Comparison of ENCODE assay signal across 13 cellular contexts in the genomic region with DNA sequence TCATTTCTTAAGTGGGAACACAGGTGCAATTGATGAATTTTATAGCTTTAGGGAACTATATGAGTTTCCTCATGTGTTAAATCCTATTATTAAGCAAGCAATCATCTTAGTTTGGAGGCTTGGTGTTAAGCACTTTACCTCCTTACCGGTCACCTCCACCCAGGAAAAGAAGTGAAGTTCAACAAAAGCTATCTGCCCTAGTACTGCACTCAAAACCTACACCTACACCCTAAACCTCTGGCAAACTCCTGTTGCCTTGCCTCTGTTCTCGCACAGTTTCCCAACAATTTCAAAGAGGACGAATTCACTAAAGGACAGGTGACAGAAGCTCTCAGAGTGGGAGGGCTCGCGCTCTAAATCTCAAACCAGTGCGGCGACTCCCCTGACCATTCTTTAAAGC.
A peak's percentile ranks its signal among the peaks of the same experiment; 100 is the strongest.
DNase-seq lines count a peak whose midpoint lies in the region; ATAC-seq and TF ChIP-seq lines count a peak whose summit lies in the region.
"Had no signal": no experiment of that assay in that cellular context is flagged by ENCODE, and none has a peak within 500 bp of the region (broad histone marks: within the 10 kb centered on the region; RNA-seq: fewer than 3 reads in every experiment).

No MANE protein-coding gene starts in this region.

- H4K20me1 ChIP-seq in smooth muscle cell (ENCODE audit: low read depth), result no peaks in the 10 kb centered on the region

- H3K4me3 ChIP-seq in NT2/D1 (ENCODE audit: insufficient read length, low read depth) (peak overlapping the region; percentile 61), kidney epithelial cell (ENCODE audit: low read depth, low read length) (peak overlapping the region; percentile 37), smooth muscle cell (peak overlapping the region; percentile 55)
- H3K4me3 ChIP-seq: GM12878 had no signal

- no peaks in the 10 kb centered on the region for H3K4me1 Mint-ChIP-seq in brain
- no peaks in the 10 kb centered on the region for H3K4me1 Mint-ChIP-seq in osteocyte (ENCODE audit: unreplicated experiment)

- H3K4me1 ChIP-seq in NT2/D1 (ENCODE audit: insufficient read depth, insufficient read length) (no peaks in the 10 kb centered on the region), smooth muscle cell (ENCODE audit: low read depth) (no peaks in the 10 kb centered on the region)
- H3K4me1 ChIP-seq: foreskin keratinocyte had no signal

- H3K4me3 Mint-ChIP-seq in brain (peak overlapping the region in 3 of 5 experiments; percentile 58 to 79 (median 63)), osteocyte (ENCODE audit: unreplicated experiment) (no peak overlapping the region)

- no peaks in the 10 kb centered on the region for H3K27me3 ChIP-seq in NT2/D1 (ENCODE audit: insufficient read depth, insufficient read length)
- no peaks in the 10 kb centered on the region for H3K27me3 ChIP-seq in kidney epithelial cell (ENCODE audit: control insufficient read depth, insufficient read depth, low read length)
- H3K27me3 ChIP-seq in smooth muscle cell (ENCODE audit: low read depth), result no peaks in the 10 kb centered on the region
- H3K27me3 ChIP-seq: foreskin keratinocyte had no signal

- no peaks in the 10 kb centered on the region for H3F3A ChIP-seq in smooth muscle cell (ENCODE audit: low read depth)

- peak overlapping the region; percentile 84 for H3K4me2 ChIP-seq in smooth muscle cell

- H3K9me3 ChIP-seq in NT2/D1 (ENCODE audit: insufficient read depth, low read length) (no peaks in the 10 kb centered on the region), smooth muscle cell (replicated peaks; ENCODE audit: low read depth) (no peaks in the 10 kb centered on the region)

- H3K9me3 Mint-ChIP-seq in brain (peaks cover 0 to 3% (median 0%) of the 10 kb centered on the region in 5 experiments), osteocyte (ENCODE audit: unreplicated experiment) (peaks cover 5% of the 10 kb centered on the region)

- H3K27ac ChIP-seq in smooth muscle cell (ENCODE audit: low read depth), result no peak overlapping the region
- H3K27ac ChIP-seq in caudate nucleus (ENCODE audit: low read depth, low read length), result no peak overlapping the region
- H3K27ac ChIP-seq: foreskin keratinocyte had no signal

- TF ChIP-seq CTCF in brain (conservative IDR thresholded peaks at IDR 0.05) (no peak), kidney epithelial cell (IDR thresholded peaks at IDR 0.05; ENCODE audit: insufficient read depth, low read length, poor library complexity, severe bottlenecking) (no peak), smooth muscle cell (IDR thresholded peaks at IDR 0.05; ENCODE audit: borderline replicate concordance, insufficient read depth, poor library complexity, severe bottlenecking) (no peak), osteocyte (IDR thresholded peaks at IDR 0.05) (no peak)

- no peaks in the 10 kb centered on the region for H3K79me2 ChIP-seq in smooth muscle cell (ENCODE audit: low read depth)

- H2AFZ ChIP-seq in smooth muscle cell (ENCODE audit: low read depth), result peak overlapping the region; percentile 91

- peaks cover 3% of the 10 kb centered on the region for H3K27me3 Mint-ChIP-seq in brain
- H3K27me3 Mint-ChIP-seq in osteocyte (ENCODE audit: unreplicated experiment), result no peaks in the 10 kb centered on the region

- no peak overlapping the region for H3K27ac Mint-ChIP-seq in brain
- no peak overlapping the region for H3K27ac Mint-ChIP-seq in osteocyte (ENCODE audit: unreplicated experiment)

- H3K36me3 Mint-ChIP-seq in brain, result no peaks in the 10 kb centered on the region
- H3K36me3 Mint-ChIP-seq in osteocyte (ENCODE audit: unreplicated experiment), result no peaks in the 10 kb centered on the region

- peak overlapping the region; percentile 76 for H3K9ac ChIP-seq in NT2/D1 (ENCODE audit: insufficient read length, low read depth)
- no peak overlapping the region for H3K9ac ChIP-seq in smooth muscle cell (ENCODE audit: low read depth)

- H3K36me3 ChIP-seq in NT2/D1 (ENCODE audit: insufficient read depth, insufficient read length, low read length), result no peaks in the 10 kb centered on the region
- no peaks in the 10 kb centered on the region for H3K36me3 ChIP-seq in kidney epithelial cell (ENCODE audit: control insufficient read depth, insufficient read depth, low read length)
- H3K36me3 ChIP-seq in smooth muscle cell (ENCODE audit: low read depth), result no peaks in the 10 kb centered on the region

- 42% methylated on average over 7 of the region's 7 CpGs for WGBS in smooth muscle cell (ENCODE audit: low lambda C conversion rate)

- no peak for ATAC-seq in GM18502 (IDR thresholded peaks at IDR 0.05; ENCODE audit: poor library complexity, unreplicated experiment)
- ATAC-seq: GM12878 had no signal

- DNase-seq in NT2/D1 (ENCODE audit: low read depth, low spot score) (no peak), kidney epithelial cell (ENCODE audit: low read depth) (no peak), smooth muscle cell (lab: John Stamatoyannopoulos, UW; ENCODE audit: unreplicated experiment) (no peak), NCI-H1092 treated with DMSO at 0.1 percent for 48 hours (lab: John Stamatoyannopoulos, UW) (no peak), osteocyte (ENCODE audit: extremely low spot score, unreplicated experiment) (no peak), caudate nucleus (lab: John Stamatoyannopoulos, UW) (no peak)
- DNase-seq: activated T-cell treated with anti-CD3 and anti-CD28 coated beads, Interleukin-2, amount 50 U/mL, for 1 hour; DMS 273 treated with DMSO at 0.1 percent for 48 hours; NCI-H524 had no signal
